In the genomic region with DNA sequence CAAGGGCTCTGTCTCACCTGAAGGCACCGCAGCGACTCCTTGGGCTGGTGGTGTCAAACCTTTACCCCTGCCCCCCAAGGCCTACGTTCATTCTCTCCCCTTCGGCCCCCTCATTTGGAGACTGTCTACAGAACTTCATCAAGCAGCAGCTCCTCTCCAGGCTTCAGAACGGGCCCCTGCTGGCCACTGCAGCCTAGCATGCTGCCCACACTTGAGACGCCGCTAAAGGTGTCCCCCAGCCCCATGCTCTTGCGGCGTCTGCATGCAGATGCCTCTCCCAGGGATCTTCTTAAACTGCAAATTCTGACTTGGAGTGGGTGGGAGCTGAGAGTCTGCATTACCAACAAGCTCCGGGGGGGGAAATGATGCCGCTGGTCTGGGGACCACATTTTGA, we compare ENCODE assay signal across 28 cellular contexts.
"Had no signal": no experiment of that assay in that cellular context is flagged by ENCODE, and none has a peak within 500 bp of the region (broad histone marks: within the 10 kb centered on the region; RNA-seq: fewer than 3 reads in every experiment).

No MANE protein-coding gene starts in this region.

- H3K4me1 ChIP-seq: uterus had no signal

- H3K36me3 Mint-ChIP-seq: type B pancreatic cell had no signal

- H3K27ac ChIP-seq: lower lobe of right lung, pancreas, prostate gland, tibial nerve, uterus had no signal

- H3K27ac Mint-ChIP-seq: nephron; stimulated activated naive CD8-positive, alpha-beta T cell treated with anti-CD3 and anti-CD28 coated beads, Interleukin-15, amount 100 ng/mL, for 72 hours; type B pancreatic cell had no signal

- H3K4me3 ChIP-seq: lower lobe of right lung, mucosa of descending colon, pancreas, prostate gland, skin epidermis, tibial nerve, uterus had no signal

- H3K9me3 Mint-ChIP-seq: naive thymus-derived CD8-positive, alpha-beta T cell; nephron; neural crest cell; stimulated activated naive CD8-positive, alpha-beta T cell treated with anti-CD3 and anti-CD28 coated beads, Interleukin-15, amount 100 ng/mL, for 72 hours; type B pancreatic cell had no signal

- H3K4me1 Mint-ChIP-seq: nephron had no signal

- H3K9me3 ChIP-seq: lower lobe of right lung, mucosa of descending colon, pancreas, prostate gland, tibial nerve, uterus had no signal

- H3K4me3 Mint-ChIP-seq: naive thymus-derived CD8-positive, alpha-beta T cell; nephron; neural crest cell; stimulated activated naive CD8-positive, alpha-beta T cell treated with anti-CD3 and anti-CD28 coated beads, Interleukin-15, amount 100 ng/mL, for 72 hours; type B pancreatic cell had no signal

- H3K27me3 ChIP-seq: pancreas, tibial nerve, uterus had no signal

- H3K36me3 ChIP-seq: lower lobe of right lung, pancreas, prostate gland, uterus had no signal

- ATAC-seq: left cardiac atrium; left lobe of liver; lower lobe of right lung; mucosa of descending colon; naive thymus-derived CD8-positive, alpha-beta T cell; pancreas; right cardiac atrium; sciatic nerve; stimulated activated naive CD8-positive, alpha-beta T cell treated with anti-CD3 and anti-CD28 coated beads, Interleukin-15, amount 100 ng/mL, for 72 hours had no signal

- DNase-seq: hippocampal formation; kidney glomerular epithelial cell; left cardiac atrium; lower lobe of right lung; mammary epithelial cell; midbrain; mucosa of descending colon; nucleus accumbens; pancreas; retina; right cardiac atrium; stimulated activated CD4-positive, alpha-beta T cell treated with anti-CD3 and anti-CD28 coated beads, Interleukin-12 subunit alpha, Interleukin-12 subunit beta, amount 100 ng/mL, for 4 hours; stimulated activated CD4-positive, alpha-beta T cell treated with anti-CD3 and anti-CD28 coated beads, Interleukin-15, amount 100 ng/mL, for 24 hours; stimulated activated CD4-positive, alpha-beta T cell treated with anti-CD3 and anti-CD28 coated beads, Interleukin-2, amount 100 ng/mL, for 24 hours; stimulated activated CD4-positive, alpha-beta T cell treated with anti-CD3 and anti-CD28 coated beads, Interleukin-4, amount 100 ng/mL, for 1 hour; stimulated activated naive CD4-positive, alpha-beta T cell treated with Interleukin-2 at 50 U/mL for 16 hours; stimulated activated naive CD8-positive, alpha-beta T cell treated with anti-CD3 and anti-CD28 coated beads, Interleukin-15, amount 100 ng/mL, for 72 hours; substantia nigra; uterus had no signal

- H3K27me3 Mint-ChIP-seq: naive thymus-derived CD8-positive, alpha-beta T cell; stimulated activated naive CD8-positive, alpha-beta T cell treated with anti-CD3 and anti-CD28 coated beads, Interleukin-15, amount 100 ng/mL, for 72 hours; type B pancreatic cell had no signal
